ENCODE assay signal across 11 cellular contexts in the genomic region with DNA sequence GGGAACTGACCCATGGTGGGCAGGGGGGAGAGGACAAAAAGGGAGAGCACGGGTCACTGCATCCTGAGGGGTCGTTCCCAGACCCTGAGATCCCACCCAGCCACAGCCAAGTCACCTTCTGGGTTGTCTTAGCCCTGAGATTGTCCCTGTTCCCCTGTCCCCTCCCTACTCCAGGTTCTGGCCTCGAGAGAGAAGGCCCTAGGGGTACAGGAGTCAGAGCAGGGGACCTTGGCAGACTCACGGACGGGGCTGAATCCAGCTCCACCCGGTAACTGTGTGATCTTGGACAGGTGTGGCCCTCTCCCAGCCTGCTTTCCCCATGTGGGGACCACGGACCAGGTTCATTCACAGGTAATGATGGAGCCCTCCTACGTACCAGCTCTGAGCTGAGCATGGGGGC.
"Had no signal": no experiment of that assay in that cellular context is flagged by ENCODE, and none has a peak within 500 bp of the region (broad histone marks: within the 10 kb centered on the region; RNA-seq: fewer than 3 reads in every experiment).

No MANE protein-coding gene starts in this region.

- ATAC-seq: esophagus mucosa; naive thymus-derived CD8-positive, alpha-beta T cell; T-cell had no signal

- H3K36me3 ChIP-seq: breast epithelium, left ventricle myocardium inferior, tibial nerve, vagina had no signal

- H3K27ac ChIP-seq: breast epithelium, left ventricle myocardium inferior, tibial nerve, vagina had no signal

- H3K4me1 ChIP-seq: breast epithelium, vagina had no signal

- H3K4me3 ChIP-seq: breast epithelium, left ventricle myocardium inferior, tibial nerve, vagina had no signal

- H3K27me3 ChIP-seq: breast epithelium, vagina had no signal

- DNase-seq: activated CD4-positive, CD25-positive, alpha-beta regulatory T cell treated with anti-CD3 and anti-CD28 coated beads, Interleukin-2, amount 50 U/mL, for 72 hours; activated naive CD8-positive, alpha-beta T cell treated with anti-CD3 and anti-CD28 coated beads for 36 hours; kidney; left ventricle myocardium inferior; naive thymus-derived CD8-positive, alpha-beta T cell; T-cell; T-helper 9 cell had no signal

- H3K9me3 ChIP-seq: breast epithelium, left ventricle myocardium inferior, tibial nerve, vagina had no signal
